Comparison of ENCODE assay signal across 13 cellular contexts in genomic region chr4:146159384-146160058, GRCh38. TPM values are rescaled to one million over a fixed set of nuclear protein-coding genes. Genes with fewer than 3 reads are reported as not detected.
DNase-seq lines count a peak whose midpoint lies in the region; ATAC-seq and TF ChIP-seq lines count a peak whose summit lies in the region.
"Had no signal": no experiment of that assay in that cellular context is flagged by ENCODE, and none has a peak within 500 bp of the region (broad histone marks: within the 10 kb centered on the region; RNA-seq: fewer than 3 reads in every experiment).

No MANE protein-coding gene starts in this region.

- H3K27me3 Mint-ChIP-seq in memory B cell (peaks cover 2% of the 10 kb centered on the region), progenitor cell of endocrine pancreas (no peaks in the 10 kb centered on the region)

- in situ Hi-C loops in GM13977 (cut with MboI; ENCODE audit: low pct_unique_long_range_greater_than_20kb, low sequenced_read_pairs, unreplicated experiment): no loop called here

- no peak overlapping the region for H3K4me3 Mint-ChIP-seq in memory B cell
- H3K4me3 Mint-ChIP-seq in progenitor cell of endocrine pancreas (ENCODE audit: low read depth): no peak overlapping the region
- H3K4me3 Mint-ChIP-seq: activated CD4-positive, alpha-beta T cell treated with anti-CD3 and anti-CD28 coated beads, Interleukin-2, amount 10 ng/mL, durations not matched to agents 7 days and 5 days had no signal

- TF ChIP-seq CTCF in GM13977 (IDR thresholded peaks at IDR 0.05; ENCODE audit: extremely low read depth, insufficient read depth, missing control alignments) (no peak), progenitor cell of endocrine pancreas (IDR thresholded peaks at IDR 0.05; ENCODE audit: unreplicated experiment) (no peak)

- H3K27ac Mint-ChIP-seq in memory B cell (no peak overlapping the region), progenitor cell of endocrine pancreas (no peak overlapping the region)
- H3K27ac Mint-ChIP-seq: activated CD4-positive, alpha-beta T cell treated with anti-CD3 and anti-CD28 coated beads, Interleukin-2, amount 10 ng/mL, durations not matched to agents 7 days and 5 days had no signal

- peaks cover 8% of the 10 kb centered on the region for H3K4me1 Mint-ChIP-seq in memory B cell
- H3K4me1 Mint-ChIP-seq in progenitor cell of endocrine pancreas (ENCODE audit: low read depth): peaks cover 6% of the 10 kb centered on the region

- ATAC-seq in GM18868 (IDR thresholded peaks at IDR 0.05; ENCODE audit: unreplicated experiment) (peak; percentile 83), GM21526 (IDR thresholded peaks at IDR 0.05; ENCODE audit: low FRiP score, unreplicated experiment) (peak; percentile 72), HG03108 (IDR thresholded peaks at IDR 0.05; ENCODE audit: unreplicated experiment) (peak; percentile 49), memory B cell (ENCODE audit: low read depth) (peak; percentile 44), left ventricle myocardium superior (no peak)

- H3K9me3 Mint-ChIP-seq in memory B cell: peaks cover 2% of the 10 kb centered on the region
- H3K9me3 Mint-ChIP-seq in progenitor cell of endocrine pancreas (ENCODE audit: low read depth): peaks cover 5% of the 10 kb centered on the region

- H3K36me3 Mint-ChIP-seq in memory B cell (peaks cover 5% of the 10 kb centered on the region), progenitor cell of endocrine pancreas (ENCODE audit: insufficient read depth) (no peaks in the 10 kb centered on the region)

- intact Hi-C loops in left ventricle myocardium superior (cut with micrococcal nuclease): no loop called here

- no peak for DNase-seq in memory B cell (ENCODE audit: low spot score in 2 of 2)
- no peak for DNase-seq in left ventricle myocardium superior
- no peak for DNase-seq in GM13977 (ENCODE audit: low spot score)
- DNase-seq in progenitor cell of endocrine pancreas (ENCODE audit: low spot score, unreplicated experiment): no peak
- DNase-seq: activated CD4-positive, alpha-beta T cell treated with anti-CD3 and anti-CD28 coated beads, Interleukin-2, amount 10 ng/mL, durations not matched to agents 7 days and 5 days; kidney glomerular epithelial cell; NCI-H1105 treated with DMSO at 0.1 percent for 48 hours; ovary had no signal

RNA-seq across cellular contexts. Expression of gene LSM6, which starts 16.0 kb away (rescaled TPM):
- total RNA-seq in left ventricle myocardium superior (13.0 TPM), progenitor cell of endocrine pancreas (52.6 and 55.9 TPM in 2 replicates)

RNA-seq across cellular contexts. Expression of gene REELD1, which starts 54.8 kb away (rescaled TPM):
- total RNA-seq in left ventricle myocardium superior (not detected), progenitor cell of endocrine pancreas (not detected in 2 replicates)
- total RNA-seq: Daoy, fibroblast of lung had no signal
